In genomic region chr2:212911011-212911410, GRCh38 we compare ENCODE assay signal across 18 cellular contexts.
DNase-seq lines count a peak whose midpoint lies in the region; ATAC-seq and TF ChIP-seq lines count a peak whose summit lies in the region.
"Had no signal": no experiment of that assay in that cellular context is flagged by ENCODE, and none has a peak within 500 bp of the region (broad histone marks: within the 10 kb centered on the region; RNA-seq: fewer than 3 reads in every experiment).

No MANE protein-coding gene starts in this region.

- peak overlapping the region in 5 of 7 donors; percentile 8 to 74 (median 46) for H3K4me3 Mint-ChIP-seq in CD8-positive, alpha-beta memory T cell
- no peak overlapping the region for H3K4me3 Mint-ChIP-seq in mesothelial cell of epicardium
- H3K4me3 Mint-ChIP-seq: brain had no signal

- no peaks in the 10 kb centered on the region for H3K4me1 ChIP-seq in CD8-positive, alpha-beta memory T cell (ENCODE audit: insufficient read depth, low read length)
- H3K4me1 ChIP-seq in left ventricle myocardium inferior, result peaks cover 2% of the 10 kb centered on the region
- H3K4me1 ChIP-seq: HAP-1, psoas muscle had no signal

- peaks cover 0 to 1% (median 0%) of the 10 kb centered on the region in 3 donors for H3K36me3 Mint-ChIP-seq in CD8-positive, alpha-beta memory T cell
- H3K36me3 Mint-ChIP-seq in mesothelial cell of epicardium, result no peaks in the 10 kb centered on the region
- H3K36me3 Mint-ChIP-seq: brain had no signal

- H3K27ac ChIP-seq in CD8-positive, alpha-beta memory T cell (ENCODE audit: low read depth, low read length), result no peak overlapping the region
- H3K27ac ChIP-seq in SK-N-MC (peak overlapping the region; percentile 84), left ventricle myocardium inferior (replicated peaks) (no peak overlapping the region)
- H3K27ac ChIP-seq: psoas muscle had no signal

- peak overlapping the region; percentile 32 for H3K9ac ChIP-seq in SK-N-MC (ENCODE audit: insufficient read length)

- H3K27me3 Mint-ChIP-seq in CD8-positive, alpha-beta memory T cell, result no peaks in the 10 kb centered on the region
- H3K27me3 Mint-ChIP-seq in mesothelial cell of epicardium (ENCODE audit: low read depth), result no peaks in the 10 kb centered on the region

- H3K4me1 Mint-ChIP-seq in CD8-positive, alpha-beta memory T cell, result peaks cover 0 to 10% (median 9%) of the 10 kb centered on the region in 3 donors
- H3K4me1 Mint-ChIP-seq in mesothelial cell of epicardium, result peaks cover 44% of the 10 kb centered on the region

- H3K9me3 ChIP-seq in CD8-positive, alpha-beta memory T cell (ENCODE audit: low read length), result no peaks in the 10 kb centered on the region
- H3K9me3 ChIP-seq in SK-N-MC (ENCODE audit: low read depth, low read length) (no peaks in the 10 kb centered on the region), left ventricle myocardium inferior (replicated peaks) (no peaks in the 10 kb centered on the region)
- H3K9me3 ChIP-seq: HAP-1, psoas muscle had no signal

- H3K27me3 ChIP-seq in CD8-positive, alpha-beta memory T cell (ENCODE audit: insufficient read depth, low read length, poor library complexity, severe bottlenecking), result no peaks in the 10 kb centered on the region
- no peaks in the 10 kb centered on the region for H3K27me3 ChIP-seq in left ventricle myocardium inferior (ENCODE audit: low read depth)

- POLR2A ChIA-PET in CD8-positive, alpha-beta memory T cell (lab: Charles Lee), result no interaction called here

- no peak overlapping the region for H3K4me3 ChIP-seq in CD8-positive, alpha-beta memory T cell (ENCODE audit: low read length)
- H3K4me3 ChIP-seq in SK-N-MC (0 out of 2 replicates have a peak overlapping the region, but pooled peaks have one; percentile 5), left ventricle myocardium inferior (no peak overlapping the region)
- H3K4me3 ChIP-seq: HAP-1, psoas muscle had no signal

- ATAC-seq in GM21717 (IDR thresholded peaks at IDR 0.05; ENCODE audit: unreplicated experiment) (peak; percentile 43), GM19397 (IDR thresholded peaks at IDR 0.05; ENCODE audit: unreplicated experiment) (no peak)
- ATAC-seq: psoas muscle had no signal

- CTCF ChIA-PET in CD8-positive, alpha-beta memory T cell (lab: Charles Lee), result no interaction called here

- H3K27ac Mint-ChIP-seq in CD8-positive, alpha-beta memory T cell, result peak overlapping the region in 7 of 8 donors; percentile 21 to 95 (median 57)
- peak overlapping the region; percentile 75 for H3K27ac Mint-ChIP-seq in mesothelial cell of epicardium
- H3K27ac Mint-ChIP-seq: brain had no signal

- intact Hi-C loops in left ventricle myocardium inferior (cut with micrococcal nuclease), result no loop called here

- no peaks in the 10 kb centered on the region for H3K9me3 Mint-ChIP-seq in CD8-positive, alpha-beta memory T cell
- no peaks in the 10 kb centered on the region for H3K9me3 Mint-ChIP-seq in mesothelial cell of epicardium
- H3K9me3 Mint-ChIP-seq: brain had no signal

- TF ChIP-seq CTCF in mesothelial cell of epicardium (IDR thresholded peaks at IDR 0.05; ENCODE audit: unreplicated experiment) (no peak), left ventricle myocardium inferior (IDR thresholded peaks at IDR 0.05; ENCODE audit: borderline replicate concordance) (no peak)

- H3K36me3 ChIP-seq in CD8-positive, alpha-beta memory T cell (ENCODE audit: insufficient read depth, low read length), result no peaks in the 10 kb centered on the region
- H3K36me3 ChIP-seq in SK-N-MC (ENCODE audit: insufficient read depth, low read length) (no peaks in the 10 kb centered on the region), left ventricle myocardium inferior (no peaks in the 10 kb centered on the region)
- H3K36me3 ChIP-seq: HAP-1 had no signal

- DNase-seq in CD8-positive, alpha-beta memory T cell, result peak in 1 of 5 donors; percentile 4
- DNase-seq in SK-N-MC (ENCODE audit: low read depth, low spot score) (no peak), mesothelial cell of epicardium (ENCODE audit: low spot score in 2 of 2, unreplicated experiment in 2 of 2) (no peak), left ventricle myocardium inferior (no peak), NCI-H2107 treated with DMSO at 0.1 percent for 48 hours (lab: John Stamatoyannopoulos, UW; ENCODE audit: unreplicated experiment) (no peak), hepatic stellate cell (ENCODE audit: low spot score) (no peak)
- DNase-seq: activated CD4-positive, CD25-positive, alpha-beta regulatory T cell treated with anti-CD3 and anti-CD28 coated beads, Interleukin-2, amount 50 U/mL, for 72 hours; activated T-cell treated with anti-CD3 and anti-CD28 coated beads, Interleukin-2, amount 50 U/mL, for 48 hours; DMS53; foreskin melanocyte; kidney; NCI-H1092; NCI-H446; psoas muscle had no signal
